Comparison of ENCODE assay signal across 23 cellular contexts in the genomic region with DNA sequence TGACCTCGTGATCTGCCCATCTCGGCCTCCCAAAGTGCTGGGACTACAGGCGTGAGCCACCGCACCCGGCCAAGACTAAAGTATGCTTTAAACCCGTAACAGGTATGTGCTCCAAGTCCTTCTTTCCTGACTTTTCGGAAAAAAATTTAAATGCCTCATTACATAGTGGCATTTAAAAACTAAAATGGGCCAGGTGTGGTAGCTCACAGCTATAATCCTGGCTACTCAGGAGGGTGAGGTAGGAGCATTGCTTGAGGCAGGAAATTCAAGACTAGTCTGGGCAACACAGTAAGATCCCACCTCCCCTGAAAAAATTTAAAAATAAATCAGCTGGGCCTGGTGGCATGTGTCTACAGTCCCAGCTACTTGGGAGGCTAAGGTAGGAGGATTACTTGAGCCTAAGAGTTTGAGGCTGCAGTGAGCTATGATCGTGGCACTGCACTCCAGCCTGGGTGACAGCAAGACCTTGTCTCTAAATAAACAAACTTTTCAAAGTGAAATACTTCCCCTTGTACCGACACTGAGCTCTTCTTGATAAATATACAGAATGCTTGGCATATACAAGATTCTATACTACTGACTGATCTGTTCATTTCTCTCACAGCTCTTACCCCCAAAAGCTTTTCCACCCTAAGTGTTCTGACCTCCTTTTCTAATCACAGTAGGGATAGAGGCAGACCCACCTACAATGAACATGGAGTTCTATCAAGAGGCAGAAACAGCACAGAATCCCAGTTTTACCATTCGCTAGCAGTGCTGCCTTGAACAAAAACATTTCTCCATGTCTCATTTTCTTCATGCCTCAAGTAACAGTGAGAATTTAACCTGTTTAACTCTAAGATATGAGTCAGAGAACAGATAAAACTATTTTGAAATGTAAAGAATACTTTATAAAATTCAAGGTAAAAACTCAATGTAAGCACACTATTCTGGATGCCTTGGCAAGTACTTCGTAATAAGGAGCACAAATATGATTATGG. TPM values are rescaled to one million over a fixed set of nuclear protein-coding genes. Genes with fewer than 3 reads are reported as not detected.
DNase-seq lines count a peak whose midpoint lies in the region; ATAC-seq and TF ChIP-seq lines count a peak whose summit lies in the region.
"Had no signal": no experiment of that assay in that cellular context is flagged by ENCODE, and none has a peak within 500 bp of the region (broad histone marks: within the 10 kb centered on the region; RNA-seq: fewer than 3 reads in every experiment).

No MANE protein-coding gene starts in this region.

- H3K27me3 Mint-ChIP-seq in activated T-cell treated with anti-CD3 and anti-CD28 coated beads, Interleukin-2, amount 50 U/mL, for 72 hours (ENCODE audit: low read depth), result no peaks in the 10 kb centered on the region
- no peaks in the 10 kb centered on the region for H3K27me3 Mint-ChIP-seq in activated T-cell treated with anti-CD3 and anti-CD28 coated beads, Interleukin-2, amount 50 U/mL, for 4 hours (ENCODE audit: low read depth)
- H3K27me3 Mint-ChIP-seq in activated T-helper 17 cell treated with anti-CD3 and anti-CD28 coated beads, Interleukin-2, amount 50 U/mL, for 72 hours, result no peaks in the 10 kb centered on the region

- TF ChIP-seq CTCF in brain microvascular endothelial cell (IDR thresholded peaks at IDR 0.05; ENCODE audit: low read depth, low read length, missing control alignments), result no peak
- TF ChIP-seq CTCF in uterus (IDR thresholded peaks at IDR 0.05), result no peak

- H3K27ac ChIP-seq in brain microvascular endothelial cell (no peak overlapping the region), uterus (no peak overlapping the region)
- H3K27ac ChIP-seq: BLaER1, breast epithelium, coronary artery, neural progenitor cell, RWPE1, stomach, tibial nerve, WERI-Rb-1 had no signal

- H3K4me1 ChIP-seq in uterus, result peaks cover 0 to 9% of the 10 kb centered on the region in 2 donors
- H3K4me1 ChIP-seq: breast epithelium, neural progenitor cell had no signal

- H3K9me3 Mint-ChIP-seq in activated T-cell treated with anti-CD3 and anti-CD28 coated beads, Interleukin-2, amount 50 U/mL, for 72 hours, result no peaks in the 10 kb centered on the region
- no peaks in the 10 kb centered on the region for H3K9me3 Mint-ChIP-seq in activated T-cell treated with anti-CD3 and anti-CD28 coated beads, Interleukin-2, amount 50 U/mL, for 4 hours
- no peaks in the 10 kb centered on the region for H3K9me3 Mint-ChIP-seq in activated T-helper 17 cell treated with anti-CD3 and anti-CD28 coated beads, Interleukin-2, amount 50 U/mL, for 72 hours
- no peaks in the 10 kb centered on the region for H3K9me3 Mint-ChIP-seq in stimulated activated effector memory CD8-positive, alpha-beta T cell treated with anti-CD3 and anti-CD28 coated beads, Interleukin-12 subunit alpha, Interleukin-12 subunit beta, amount 100 ng/mL, for 72 hours
- H3K9me3 Mint-ChIP-seq: neural progenitor cell had no signal

- H3K36me3 ChIP-seq in brain microvascular endothelial cell (replicated peaks) (no peaks in the 10 kb centered on the region), uterus (no peaks in the 10 kb centered on the region)
- H3K36me3 ChIP-seq: breast epithelium had no signal

- ATAC-seq in activated T-cell treated with anti-CD3 and anti-CD28 coated beads, Interleukin-2, amount 50 U/mL, for 72 hours (replicated peaks in 1 of 2), result no peak
- no peak for ATAC-seq in activated T-cell treated with anti-CD3 and anti-CD28 coated beads, Interleukin-2, amount 50 U/mL, for 4 hours
- ATAC-seq in activated T-helper 17 cell treated with anti-CD3 and anti-CD28 coated beads, Interleukin-2, amount 50 U/mL, for 72 hours (replicated peaks), result no peak
- no peak for ATAC-seq in stimulated activated effector memory CD8-positive, alpha-beta T cell treated with anti-CD3 and anti-CD28 coated beads, Interleukin-12 subunit alpha, Interleukin-12 subunit beta, amount 100 ng/mL, for 72 hours
- ATAC-seq: SK-N-SH treated with all-trans-retinoic acid at 6 μM for 48 hours had no signal

- H3K36me3 Mint-ChIP-seq in activated T-cell treated with anti-CD3 and anti-CD28 coated beads, Interleukin-2, amount 50 U/mL, for 72 hours (ENCODE audit: insufficient read depth in 2 of 2), result peaks cover 9 to 36% of the 10 kb centered on the region in 2 donors
- peaks cover 31% of the 10 kb centered on the region for H3K36me3 Mint-ChIP-seq in activated T-cell treated with anti-CD3 and anti-CD28 coated beads, Interleukin-2, amount 50 U/mL, for 4 hours (ENCODE audit: insufficient read depth)
- peaks cover 98% of the 10 kb centered on the region for H3K36me3 Mint-ChIP-seq in activated T-helper 17 cell treated with anti-CD3 and anti-CD28 coated beads, Interleukin-2, amount 50 U/mL, for 72 hours (ENCODE audit: low read depth)
- peaks cover 98% of the 10 kb centered on the region for H3K36me3 Mint-ChIP-seq in stimulated activated effector memory CD8-positive, alpha-beta T cell treated with anti-CD3 and anti-CD28 coated beads, Interleukin-12 subunit alpha, Interleukin-12 subunit beta, amount 100 ng/mL, for 72 hours

- intact Hi-C loops in uterus (cut with DNase I; ENCODE audit: low total_unique reads), result no loop called here

- H3K4me3 ChIP-seq in brain microvascular endothelial cell (ENCODE audit: low read depth, low read length), result no peak overlapping the region
- no peak overlapping the region for H3K4me3 ChIP-seq in uterus
- H3K4me3 ChIP-seq: BLaER1, breast epithelium, coronary artery, neural progenitor cell, stomach, tibial nerve had no signal

- in situ Hi-C loops in brain microvascular endothelial cell (cut with HindIII; ENCODE audit: low pct_ligation_motif_present, low sequenced_read_pairs), result no loop called here

- DNase-seq in activated T-cell treated with anti-CD3 and anti-CD28 coated beads, Interleukin-2, amount 50 U/mL, for 72 hours, result no peak
- no peak for DNase-seq in activated T-cell treated with anti-CD3 and anti-CD28 coated beads, Interleukin-2, amount 50 U/mL, for 4 hours
- DNase-seq in kidney glomerular epithelial cell (lab: John Stamatoyannopoulos, UW) (peak; percentile 51), RKO (ENCODE audit: low spot score) (no peak), brain microvascular endothelial cell (no peak), uterus (no peak)
- no peak for DNase-seq in stimulated activated effector memory CD8-positive, alpha-beta T cell treated with anti-CD3 and anti-CD28 coated beads, Interleukin-12 subunit alpha, Interleukin-12 subunit beta, amount 100 ng/mL, for 72 hours (ENCODE audit: low spot score in 2 of 2)
- DNase-seq: activated CD8-positive, alpha-beta memory T cell treated with anti-CD3 and anti-CD28 coated beads for 24 hours; GOT3; Kasumi-1; NCI-H187; NCI-H69; stimulated activated CD4-positive, alpha-beta T cell treated with anti-CD3 and anti-CD28 coated beads, Interleukin-4, amount 100 ng/mL, for 4 hours; stomach; WERI-Rb-1 had no signal

- H3K27me3 ChIP-seq in brain microvascular endothelial cell (replicated peaks) (no peaks in the 10 kb centered on the region), uterus (no peaks in the 10 kb centered on the region)
- H3K27me3 ChIP-seq: BLaER1, breast epithelium, neural progenitor cell, stomach, tibial nerve had no signal

- no peak for TF ChIP-seq POLR2A in uterus (IDR thresholded peaks at IDR 0.05)

- peak overlapping the region in 1 of 2 donors; percentile 53 for H3K4me3 Mint-ChIP-seq in activated T-cell treated with anti-CD3 and anti-CD28 coated beads, Interleukin-2, amount 50 U/mL, for 72 hours
- H3K4me3 Mint-ChIP-seq in activated T-cell treated with anti-CD3 and anti-CD28 coated beads, Interleukin-2, amount 50 U/mL, for 4 hours, result no peak overlapping the region
- H3K4me3 Mint-ChIP-seq in activated T-helper 17 cell treated with anti-CD3 and anti-CD28 coated beads, Interleukin-2, amount 50 U/mL, for 72 hours, result peak overlapping the region; percentile 16
- H3K4me3 Mint-ChIP-seq in stimulated activated effector memory CD8-positive, alpha-beta T cell treated with anti-CD3 and anti-CD28 coated beads, Interleukin-12 subunit alpha, Interleukin-12 subunit beta, amount 100 ng/mL, for 72 hours, result no peak overlapping the region
- H3K4me3 Mint-ChIP-seq: neural progenitor cell had no signal

- peaks cover 81% of the 10 kb centered on the region for H3K4me1 Mint-ChIP-seq in activated T-cell treated with anti-CD3 and anti-CD28 coated beads, Interleukin-2, amount 50 U/mL, for 72 hours (ENCODE audit: low read depth)
- peaks cover 75% of the 10 kb centered on the region for H3K4me1 Mint-ChIP-seq in activated T-cell treated with anti-CD3 and anti-CD28 coated beads, Interleukin-2, amount 50 U/mL, for 4 hours (ENCODE audit: low read depth)
- peaks cover 26% of the 10 kb centered on the region for H3K4me1 Mint-ChIP-seq in activated T-helper 17 cell treated with anti-CD3 and anti-CD28 coated beads, Interleukin-2, amount 50 U/mL, for 72 hours
- peaks cover 58% of the 10 kb centered on the region for H3K4me1 Mint-ChIP-seq in stimulated activated effector memory CD8-positive, alpha-beta T cell treated with anti-CD3 and anti-CD28 coated beads, Interleukin-12 subunit alpha, Interleukin-12 subunit beta, amount 100 ng/mL, for 72 hours

- H3K27ac Mint-ChIP-seq in activated T-cell treated with anti-CD3 and anti-CD28 coated beads, Interleukin-2, amount 50 U/mL, for 72 hours, result peak overlapping the region; percentile 66
- H3K27ac Mint-ChIP-seq in activated T-helper 17 cell treated with anti-CD3 and anti-CD28 coated beads, Interleukin-2, amount 50 U/mL, for 72 hours, result no peak overlapping the region
- peak overlapping the region; percentile 23 for H3K27ac Mint-ChIP-seq in stimulated activated effector memory CD8-positive, alpha-beta T cell treated with anti-CD3 and anti-CD28 coated beads, Interleukin-12 subunit alpha, Interleukin-12 subunit beta, amount 100 ng/mL, for 72 hours
- H3K27ac Mint-ChIP-seq: neural progenitor cell had no signal

- H3K9me3 ChIP-seq in uterus, result no peaks in the 10 kb centered on the region
- H3K9me3 ChIP-seq: BLaER1, breast epithelium, stomach, tibial nerve had no signal

RNA-seq across cellular contexts. Expression of a gene that starts 7.9 kb away (rescaled TPM):
- 100 to 1,000 TPM; 131 to 147 TPM for total RNA-seq in activated T-cell treated with anti-CD3 and anti-CD28 coated beads, Interleukin-2, amount 50 U/mL, for 72 hours
- total RNA-seq in activated T-cell treated with anti-CD3 and anti-CD28 coated beads, Interleukin-2, amount 50 U/mL, for 4 hours, result 100 to 1,000 TPM; 127 to 142 (median 141) TPM
- 100 to 1,000 TPM; 118 to 143 TPM for total RNA-seq in activated T-helper 17 cell treated with anti-CD3 and anti-CD28 coated beads, Interleukin-2, amount 50 U/mL, for 72 hours
- total RNA-seq in uterus, result 100 to 1,000 TPM in 3 of 4 donors, 10 to 100 TPM in 1; 36.2 to 136 (median 116) TPM
